Comparison of ENCODE assay signal across 18 cellular contexts in genomic region chr13:62375653-62376052, GRCh38.
"Had no signal": no experiment of that assay in that cellular context is flagged by ENCODE, and none has a peak within 500 bp of the region (broad histone marks: within the 10 kb centered on the region; RNA-seq: fewer than 3 reads in every experiment).

No MANE protein-coding gene starts in this region.

- H3K27me3 ChIP-seq: brain microvascular endothelial cell, esophagus squamous epithelium, left lung, sigmoid colon, stomach, testis, upper lobe of left lung had no signal

- ATAC-seq: left lung; mucosa of descending colon; naive thymus-derived CD4-positive, alpha-beta T cell had no signal

- H3K4me1 ChIP-seq: esophagus squamous epithelium, left lung, parathyroid adenoma, sigmoid colon, testis, upper lobe of left lung had no signal

- H3K9me3 ChIP-seq: esophagus squamous epithelium, left lung, sigmoid colon, stomach, testis, upper lobe of left lung had no signal

- DNase-seq: activated CD4-positive, CD25-positive, alpha-beta regulatory T cell treated with anti-CD3 and anti-CD28 coated beads, Interleukin-2, amount 50 U/mL, for 72 hours; activated naive CD8-positive, alpha-beta T cell treated with anti-CD3 and anti-CD28 coated beads for 36 hours; anterior cingulate cortex; brain microvascular endothelial cell; effector CD4-positive, alpha-beta T cell; esophagus squamous epithelium; hippocampal formation; left lung; mucosa of descending colon; naive thymus-derived CD4-positive, alpha-beta T cell; sigmoid colon; stimulated activated CD4-positive, alpha-beta T cell treated with anti-CD3 and anti-CD28 coated beads, Interleukin-1b, Interleukin-23, amount 100 ng/mL, for 48 hours; stomach; testis; upper lobe of left lung had no signal

- FAIRE-seq: keratinocyte had no signal

- H3K36me3 ChIP-seq: brain microvascular endothelial cell, esophagus squamous epithelium, left lung, sigmoid colon, stomach, upper lobe of left lung had no signal

- H3K27ac ChIP-seq: brain microvascular endothelial cell, coronary artery, esophagus squamous epithelium, left lung, parathyroid adenoma, sigmoid colon, stomach, testis, upper lobe of left lung had no signal

- H3K4me3 ChIP-seq: coronary artery, esophagus squamous epithelium, left lung, mucosa of descending colon, sigmoid colon, stomach, testis, upper lobe of left lung had no signal
